8 cellular contexts compared by ENCODE assay signal in the genomic region with DNA sequence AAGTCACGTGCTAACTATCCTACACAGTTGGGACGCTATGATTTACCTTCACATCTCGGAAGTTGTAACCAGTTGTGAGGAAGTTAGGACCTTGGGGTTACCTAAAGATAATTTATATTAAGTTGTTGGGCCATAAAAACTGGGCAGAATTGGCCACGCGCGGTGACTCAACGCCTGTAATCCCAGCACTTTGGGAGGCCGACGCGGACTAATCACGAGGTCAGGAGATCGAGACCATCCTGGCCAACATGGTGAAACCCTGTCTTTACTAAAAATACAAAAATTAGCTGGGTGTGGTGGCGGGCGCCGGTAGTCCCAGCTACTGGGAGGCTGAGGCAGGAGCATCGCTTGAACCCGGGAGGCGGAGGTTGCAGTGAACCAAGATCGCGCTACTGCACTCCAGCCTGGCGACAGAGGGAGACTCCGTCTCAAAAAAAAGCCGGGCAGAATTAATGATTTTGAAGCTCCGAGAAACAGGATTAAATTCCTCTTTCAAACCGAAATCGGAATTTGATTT. TPM values are rescaled to one million over a fixed set of nuclear protein-coding genes. Genes with fewer than 3 reads are reported as not detected.
DNase-seq lines count a peak whose midpoint lies in the region; ATAC-seq, FAIRE-seq and TF ChIP-seq lines count a peak whose summit lies in the region.
"Not testable (repeated sequence)": the region's sequence is repeated elsewhere in the genome, so short reads cannot be mapped to it uniquely, and the experiment has no call there.

No MANE protein-coding gene starts in this region.

- TF ChIP-seq POLR2A in suprapubic skin (IDR thresholded peaks at IDR 0.05) = not testable (repeated sequence)

- H3K4me3 ChIP-seq in ectodermal cell (ENCODE audit: insufficient read depth, low read depth, low read length) (peak overlapping the region; percentile 71), suprapubic skin (peak overlapping the region; percentile 95)

- not testable (repeated sequence) for H3K9me3 Mint-ChIP-seq in activated T-cell treated with anti-CD3 and anti-CD28 coated beads, Interleukin-2, amount 50 U/mL, for 72 hours; immature natural killer cell; osteocyte (ENCODE audit: unreplicated experiment)

- H3K4me1 Mint-ChIP-seq in activated T-cell treated with anti-CD3 and anti-CD28 coated beads, Interleukin-2, amount 50 U/mL, for 72 hours (ENCODE audit: low read depth) = peaks cover 53% of the 10 kb centered on the region
- H3K4me1 Mint-ChIP-seq in immature natural killer cell (peaks cover 43 to 60% of the 10 kb centered on the region in 2 donors), osteocyte (ENCODE audit: unreplicated experiment) (peaks cover 28% of the 10 kb centered on the region)

- DNase-seq in D721Med (ENCODE audit: insufficient read length, low spot score); osteocyte (ENCODE audit: extremely low spot score, unreplicated experiment): not testable (repeated sequence)
- peak; percentile 51 for DNase-seq in SIG-M5 treated with dmso at 0.1 percent for 504 hours (lab: John Stamatoyannopoulos, UW; ENCODE audit: unreplicated experiment)
- DNase-seq in activated T-cell treated with anti-CD3 and anti-CD28 coated beads, Interleukin-2, amount 50 U/mL, for 72 hours = peak; percentile 16 to 25
- DNase-seq in immature natural killer cell = peak in 1 of 3 donors; percentile 11
- peak in 1 of 2 donors; percentile 75 for DNase-seq in suprapubic skin (ENCODE audit: low spot score in 2 of 2)

- not testable (repeated sequence) for H3K36me3 Mint-ChIP-seq in activated T-cell treated with anti-CD3 and anti-CD28 coated beads, Interleukin-2, amount 50 U/mL, for 72 hours (ENCODE audit: insufficient read depth in 2 of 2); immature natural killer cell; osteocyte (ENCODE audit: unreplicated experiment)

- not testable (repeated sequence) for H3K27me3 Mint-ChIP-seq in activated T-cell treated with anti-CD3 and anti-CD28 coated beads, Interleukin-2, amount 50 U/mL, for 72 hours (ENCODE audit: low read depth)
- peaks cover 6 to 17% (median 10%) of the 10 kb centered on the region in 3 donors for H3K27me3 Mint-ChIP-seq in immature natural killer cell (ENCODE audit: low read depth in 3 of 3)
- peaks cover 17% of the 10 kb centered on the region for H3K27me3 Mint-ChIP-seq in osteocyte (ENCODE audit: unreplicated experiment)

- H3K36me3 ChIP-seq in ectodermal cell (ENCODE audit: control insufficient read depth, insufficient read depth, low read length); suprapubic skin: not testable (repeated sequence)

- not testable (repeated sequence) for TF ChIP-seq RAD21 in Ishikawa (IDR thresholded peaks at IDR 0.05; ENCODE audit: low read depth)

- TF ChIP-seq CTCF in D721Med (IDR thresholded peaks at IDR 0.05; ENCODE audit: insufficient read depth, missing control alignments) (peak; percentile 17), osteocyte (IDR thresholded peaks at IDR 0.05) (peak; percentile 46)
- TF ChIP-seq CTCF in suprapubic skin (IDR thresholded peaks at IDR 0.05) = not testable (repeated sequence)

- 2% methylated on average over 25 to 26 of the region's 26 CpGs for WGBS in ectodermal cell, 2 experiments
- 8% methylated on average over 26 of the region's 26 CpGs for WGBS in suprapubic skin

- not testable (repeated sequence) for H3K9me3 ChIP-seq in ectodermal cell (ENCODE audit: control insufficient read depth, low read length); suprapubic skin

- H3K27ac ChIP-seq in ectodermal cell (ENCODE audit: insufficient read depth, low read depth, low read length, poor library complexity, severe bottlenecking) (peak overlapping the region; percentile 94), suprapubic skin (peak overlapping the region; percentile 97)

- not testable (repeated sequence) for ATAC-seq in activated T-cell treated with anti-CD3 and anti-CD28 coated beads, Interleukin-2, amount 50 U/mL, for 72 hours (replicated peaks in 1 of 2)

- H3K27me3 ChIP-seq in ectodermal cell (ENCODE audit: control insufficient read depth, insufficient read depth, low read length, poor library complexity, severe bottlenecking) = peaks cover 13% of the 10 kb centered on the region
- not testable (repeated sequence) for H3K27me3 ChIP-seq in suprapubic skin

- TF ChIP-seq EP300 in Ishikawa (IDR thresholded peaks at IDR 0.05; ENCODE audit: borderline replicate concordance); suprapubic skin (IDR thresholded peaks at IDR 0.05): not testable (repeated sequence)

- peak overlapping the region; percentile 86 to 93 for H3K4me3 Mint-ChIP-seq in activated T-cell treated with anti-CD3 and anti-CD28 coated beads, Interleukin-2, amount 50 U/mL, for 72 hours
- H3K4me3 Mint-ChIP-seq in immature natural killer cell = peak overlapping the region; percentile 88 to 94 (median 91)
- peak overlapping the region; percentile 84 for H3K4me3 Mint-ChIP-seq in osteocyte (ENCODE audit: unreplicated experiment)

- FAIRE-seq in D721Med (lab: Jason Lieb, UNC) = not testable (repeated sequence)

- peak overlapping the region; percentile 99 for H3K27ac Mint-ChIP-seq in activated T-cell treated with anti-CD3 and anti-CD28 coated beads, Interleukin-2, amount 50 U/mL, for 72 hours
- peak overlapping the region; percentile 89 to 96 (median 93) for H3K27ac Mint-ChIP-seq in immature natural killer cell
- H3K27ac Mint-ChIP-seq in osteocyte (ENCODE audit: unreplicated experiment) = peak overlapping the region; percentile 88

- H3K4me1 ChIP-seq in ectodermal cell (ENCODE audit: control insufficient read depth, insufficient read depth, low read length) = not testable (repeated sequence)
- peaks cover 28% of the 10 kb centered on the region for H3K4me1 ChIP-seq in suprapubic skin

TF ChIP-seq in Ishikawa, 13 proteins besides CTCF, POLR2A, EP300 and RAD21:
- TF ChIP-seq USF1 (IDR thresholded peaks at IDR 0.05) = peak; percentile 21
- TF ChIP-seq, protein P1, sequence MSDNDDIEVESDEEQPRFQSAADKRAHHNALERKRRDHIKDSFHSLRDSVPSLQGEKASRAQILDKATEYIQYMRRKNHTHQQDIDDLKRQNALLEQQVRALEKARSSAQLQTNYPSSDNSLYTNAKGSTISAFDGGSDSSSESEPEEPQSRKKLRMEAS (IDR thresholded peaks at IDR 0.05) = peak; percentile 40; the same call in 1 of the 2 replicates
TF ChIP-seq in Ishikawa: peak in this region for 2; not testable (repeated sequence) for 11.

RNA-seq across cellular contexts. Expression of gene ZFAND6, which starts 1.1 kb away (rescaled TPM):
- total RNA-seq in activated T-cell treated with anti-CD3 and anti-CD28 coated beads, Interleukin-2, amount 50 U/mL, for 72 hours = 10 to 100 TPM; 43.9 to 44.1 TPM
- polyA plus RNA-seq in ectodermal cell (2013, experiment 1 of 4) = 119 TPM
- 117 TPM for polyA plus RNA-seq in ectodermal cell (2013, experiment 2 of 4)
- polyA plus RNA-seq in ectodermal cell (2013, experiment 3 of 4) = 109 TPM
- 137 TPM for polyA plus RNA-seq in ectodermal cell (2013, experiment 4 of 4)
- polyA plus RNA-seq in immature natural killer cell = 100 to 1,000 TPM; 136 to 143 (median 136) TPM
- total RNA-seq in osteocyte (63.8 and 65.9 TPM in 2 replicates), suprapubic skin (100 to 1,000 TPM in 1 of 4 donors, 10 to 100 TPM in 3; 47.9 to 107 (median 80.9) TPM)
